Comparison of ENCODE assay signal across 20 cellular contexts in genomic region chr10:112896273-112896672, GRCh38.
"Had no signal": no experiment of that assay in that cellular context is flagged by ENCODE, and none has a peak within 500 bp of the region (broad histone marks: within the 10 kb centered on the region; RNA-seq: fewer than 3 reads in every experiment).

No MANE protein-coding gene starts in this region.

- H3K27ac ChIP-seq: body of pancreas, dorsolateral prefrontal cortex, esophagus muscularis mucosa, gastrocnemius medialis, neutrophil, ovary, prostate gland, tibial artery had no signal

- H3K9me3 Mint-ChIP-seq: nephron had no signal

- H3K27ac Mint-ChIP-seq: activated CD4-positive, alpha-beta memory T cell treated with anti-CD3 and anti-CD28 coated beads for 36 hours; activated naive CD8-positive, alpha-beta T cell treated with anti-CD3 and anti-CD28 coated beads, Interleukin-2, amount 50 U/mL, for 24 hours; activated T-cell treated with anti-CD3 and anti-CD28 coated beads, Interleukin-2, amount 50 U/mL, for 72 hours; nephron; stimulated activated naive CD8-positive, alpha-beta T cell treated with anti-CD3 and anti-CD28 coated beads, Interleukin-15, amount 100 ng/mL, for 72 hours had no signal

- H3K36me3 Mint-ChIP-seq: activated CD4-positive, alpha-beta memory T cell treated with anti-CD3 and anti-CD28 coated beads for 36 hours had no signal

- H3K4me3 Mint-ChIP-seq: activated CD4-positive, alpha-beta memory T cell treated with anti-CD3 and anti-CD28 coated beads for 36 hours; activated naive CD8-positive, alpha-beta T cell treated with anti-CD3 and anti-CD28 coated beads, Interleukin-2, amount 50 U/mL, for 24 hours; activated T-cell treated with anti-CD3 and anti-CD28 coated beads, Interleukin-2, amount 50 U/mL, for 72 hours; nephron; stimulated activated naive CD8-positive, alpha-beta T cell treated with anti-CD3 and anti-CD28 coated beads, Interleukin-15, amount 100 ng/mL, for 72 hours had no signal

- H3K4me1 ChIP-seq: gastrocnemius medialis, prostate gland had no signal

- H3K9me3 ChIP-seq: body of pancreas, gastrocnemius medialis, neutrophil, ovary, prostate gland, tibial artery had no signal

- ATAC-seq: activated naive CD8-positive, alpha-beta T cell treated with anti-CD3 and anti-CD28 coated beads, Interleukin-2, amount 50 U/mL, for 24 hours; activated T-cell treated with anti-CD3 and anti-CD28 coated beads, Interleukin-2, amount 50 U/mL, for 72 hours; body of pancreas; gastrocnemius medialis; stimulated activated naive CD8-positive, alpha-beta T cell treated with anti-CD3 and anti-CD28 coated beads, Interleukin-15, amount 100 ng/mL, for 72 hours had no signal

- H3K27me3 Mint-ChIP-seq: activated CD4-positive, alpha-beta memory T cell treated with anti-CD3 and anti-CD28 coated beads for 36 hours; stimulated activated naive CD8-positive, alpha-beta T cell treated with anti-CD3 and anti-CD28 coated beads, Interleukin-15, amount 100 ng/mL, for 72 hours had no signal

- H3K36me3 ChIP-seq: esophagus muscularis mucosa, gastrocnemius medialis, neutrophil, ovary, prostate gland had no signal

- H3K4me1 Mint-ChIP-seq: activated naive CD8-positive, alpha-beta T cell treated with anti-CD3 and anti-CD28 coated beads, Interleukin-2, amount 50 U/mL, for 24 hours; stimulated activated naive CD8-positive, alpha-beta T cell treated with anti-CD3 and anti-CD28 coated beads, Interleukin-15, amount 100 ng/mL, for 72 hours had no signal

- DNase-seq: activated CD4-positive, alpha-beta memory T cell treated with anti-CD3 and anti-CD28 coated beads for 36 hours; activated CD4-positive, alpha-beta T cell treated with anti-CD3 and anti-CD28 coated beads for 48 hours; activated gamma-delta T cell; activated naive CD4-positive, alpha-beta T cell treated with anti-CD3 and anti-CD28 coated beads, Interleukin-2, amount 50 U/mL, for 16 hours; activated naive CD8-positive, alpha-beta T cell treated with anti-CD3 and anti-CD28 coated beads, Interleukin-2, amount 50 U/mL, for 24 hours; activated T-cell treated with anti-CD3 and anti-CD28 coated beads, Interleukin-2, amount 50 U/mL, for 72 hours; anterior cingulate cortex; body of pancreas; dorsolateral prefrontal cortex; gastrocnemius medialis; islet precursor cell; midbrain; ovary; stimulated activated CD4-positive, alpha-beta T cell treated with anti-CD3 and anti-CD28 coated beads, Interleukin-1b, Interleukin-23, amount 100 ng/mL, for 48 hours; stimulated activated naive CD8-positive, alpha-beta T cell treated with anti-CD3 and anti-CD28 coated beads, Interleukin-15, amount 100 ng/mL, for 72 hours; tibial artery had no signal

- H3K27me3 ChIP-seq: body of pancreas, dorsolateral prefrontal cortex, esophagus muscularis mucosa, gastrocnemius medialis, ovary, tibial artery had no signal

- H3K4me3 ChIP-seq: body of pancreas, dorsolateral prefrontal cortex, esophagus muscularis mucosa, gastrocnemius medialis, ovary, prostate gland, tibial artery had no signal
